ENCODE assay signal across 22 cellular contexts in the genomic region with DNA sequence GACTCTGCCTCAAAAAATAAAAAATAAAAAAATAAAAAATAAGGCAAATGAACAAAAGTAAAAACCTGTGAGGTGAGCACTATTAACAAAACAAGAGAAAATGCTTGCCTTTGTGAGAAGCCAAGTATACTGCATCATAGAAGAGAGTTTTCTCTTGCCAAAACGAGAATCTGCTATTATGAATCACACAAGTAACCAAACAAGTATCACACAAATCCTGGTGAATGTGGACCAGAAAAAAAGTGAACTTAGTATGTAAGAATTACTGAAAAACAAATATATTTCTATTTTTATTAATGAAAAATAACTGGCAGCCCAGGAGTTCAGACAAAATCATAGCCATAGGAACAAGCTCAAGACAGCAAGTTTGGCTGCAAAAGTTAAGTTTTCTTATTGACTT.
A peak's percentile ranks its signal among the peaks of the same experiment; 100 is the strongest.
DNase-seq lines count a peak whose midpoint lies in the region; ATAC-seq and TF ChIP-seq lines count a peak whose summit lies in the region.
"Had no signal": no experiment of that assay in that cellular context is flagged by ENCODE, and none has a peak within 500 bp of the region (broad histone marks: within the 10 kb centered on the region; RNA-seq: fewer than 3 reads in every experiment).

No MANE protein-coding gene starts in this region.

- peak overlapping the region; percentile 95 for H2BK5ac ChIP-seq in IMR-90 (ENCODE audit: low read depth, low read length, poor library complexity, severe bottlenecking)

- H3K79me1 ChIP-seq in IMR-90 (ENCODE audit: low read depth in 1 of 2, low read length in 2 of 2), result peaks cover 16 to 31% of the 10 kb centered on the region in 2 experiments

- peak overlapping the region; percentile 57; the same call in 1 of the 2 replicates for H3K23ac ChIP-seq in IMR-90 (ENCODE audit: low read depth, low read length)

- peak overlapping the region; percentile 69; the same call in 1 of the 2 replicates for H4K5ac ChIP-seq in IMR-90 (ENCODE audit: low read depth, low read length)

- 0 out of 2 replicates have a peak overlapping the region, but pooled peaks have one; percentile 50 for H4K91ac ChIP-seq in IMR-90 (ENCODE audit: insufficient read depth, low read depth, low read length)

- TF ChIP-seq CTCF in IMR-90 (conservative IDR thresholded peaks at IDR 0.05; ENCODE audit: low read depth, low read length) (no peak), mammary epithelial cell (conservative IDR thresholded peaks at IDR 0.05 in 1 of 2, IDR thresholded peaks at IDR 0.05 in 1 of 2; ENCODE audit: extremely low read depth in 1 of 2, insufficient read depth in 1 of 2, low read depth in 1 of 2, low read length in 2 of 2) (no peak), lower lobe of right lung (IDR thresholded peaks at IDR 0.05) (no peak), uterus (IDR thresholded peaks at IDR 0.05) (no peak), stomach (IDR thresholded peaks at IDR 0.05) (no peak)

- H3K9ac ChIP-seq in IMR-90 (ENCODE audit: low read depth, low read length) (no peak overlapping the region), mammary epithelial cell (ENCODE audit: insufficient read depth, low read length) (no peak overlapping the region)

- ATAC-seq in IMR-90 (ENCODE audit: low read depth), result no peak
- ATAC-seq in lower lobe of right lung, result no peak
- no peak for ATAC-seq in HG02623 (IDR thresholded peaks at IDR 0.05; ENCODE audit: unreplicated experiment)
- no peak for ATAC-seq in GM18873 (IDR thresholded peaks at IDR 0.05; ENCODE audit: low FRiP score, unreplicated experiment)
- ATAC-seq: HepG2; natural killer cell treated with Interleukin-12 subunit alpha and Interleukin-12 subunit beta and Interleukin-15 and Interleukin-18, amount 100 ng/mL, for 72 hours; WTC11 had no signal

- no TSS peak for BruUV-seq in IMR-90 (replicated peaks; lab: Mats Ljungman, UMichigan)
- BruUV-seq in mammary epithelial cell (replicated peaks; lab: Mats Ljungman, UMichigan), result no TSS peak

- peak overlapping the region; percentile 3 to 66; a peak in 3 of 4 replicates for H4K8ac ChIP-seq in IMR-90 (ENCODE audit: low read depth in 2 of 2, low read length in 2 of 2)

- POLR2A ChIA-PET in IMR-90 (lab: Charles Lee; ENCODE audit: unreplicated experiment), result no interaction called here

- WGBS in IMR-90 (ENCODE audit: extremely low coverage in 2 of 2, insufficient read length in 1 of 2), 2 experiments, result no CpG with 5 or more reads among the region's 1 CpG
- 8% methylated on average over 1 of the region's 1 CpG for WGBS in mammary epithelial cell (ENCODE audit: low coverage, missing lambda C conversion rate)
- WGBS in stomach, 5 donors, result 58 to 86% (median 67%) methylated on average over 1 of the region's 1 CpG

- H3K27me3 ChIP-seq in IMR-90 (ENCODE audit: control insufficient read depth, insufficient read depth, low read length) (no peaks in the 10 kb centered on the region), mammary epithelial cell (ENCODE audit: insufficient read depth, low read length) (no peaks in the 10 kb centered on the region), lower lobe of right lung (ENCODE audit: low read depth) (no peaks in the 10 kb centered on the region), uterus (no peaks in the 10 kb centered on the region), stomach (no peaks in the 10 kb centered on the region)
- H3K27me3 ChIP-seq: BE2C, suprapubic skin had no signal

- no peak for TF ChIP-seq POLR2A in IMR-90 (IDR thresholded peaks at IDR 0.05; ENCODE audit: low read depth, low read length)
- no peak for TF ChIP-seq POLR2A in uterus (IDR thresholded peaks at IDR 0.05)
- no peak for TF ChIP-seq POLR2A in stomach (IDR thresholded peaks at IDR 0.05)

- H3K18ac ChIP-seq in IMR-90 (ENCODE audit: low read depth, low read length), result peak overlapping the region; percentile 95

- no peak overlapping the region for H2AFZ ChIP-seq in IMR-90 (replicated peaks; ENCODE audit: low read length, poor library complexity)
- no peak overlapping the region for H2AFZ ChIP-seq in mammary epithelial cell (ENCODE audit: low read depth, low read length)

- peak; percentile 72 for DNase-seq in IMR-90
- DNase-seq in mammary epithelial cell, result peak; percentile 39
- DNase-seq in lower lobe of right lung, result no peak
- no peak for DNase-seq in uterus
- DNase-seq in stomach, result no peak
- DNase-seq: activated CD4-positive, alpha-beta memory T cell treated with anti-CD3 and anti-CD28 coated beads for 36 hours; activated naive CD4-positive, alpha-beta T cell; activated T-cell treated with anti-CD3 and anti-CD28 coated beads, Interleukin-2, amount 50 U/mL, for 1 hour; BE2C; Caco-2; kidney glomerular epithelial cell; NCI-H1436; NCI-H2171 treated with DMSO at 0.1 percent for 48 hours; NCI-H774; T-helper 2 cell had no signal

- no peak for TF ChIP-seq EP300 in stomach (IDR thresholded peaks at IDR 0.05)

- H2AK9ac ChIP-seq in IMR-90 (replicated peaks; ENCODE audit: low read depth, low read length, poor library complexity), result no peak overlapping the region

- peak overlapping the region; percentile 92 for H3K27ac ChIP-seq in IMR-90 (ENCODE audit: insufficient read depth, low read length)
- H3K27ac ChIP-seq in mammary epithelial cell (ENCODE audit: insufficient read depth, low read depth, low read length), result peak overlapping the region; percentile 98
- H3K27ac ChIP-seq in lower lobe of right lung, result peak overlapping the region; percentile 1
- peak overlapping the region; percentile 53 to 55 for H3K27ac ChIP-seq in uterus
- H3K27ac ChIP-seq in stomach, result peak overlapping the region in 1 of 5 donors; percentile 35
- H3K27ac ChIP-seq: suprapubic skin had no signal

- peak overlapping the region; percentile 84 for H2BK120ac ChIP-seq in IMR-90 (ENCODE audit: low read depth, low read length)

- peak overlapping the region; percentile 62; the same call in 1 of the 2 replicates for H3K4me2 ChIP-seq in IMR-90 (ENCODE audit: low read depth, low read length)
- peak overlapping the region; percentile 14 for H3K4me2 ChIP-seq in mammary epithelial cell (ENCODE audit: insufficient read depth, low read depth, low read length)

- H3K4ac ChIP-seq in IMR-90 (ENCODE audit: low read depth, low read length), result peak overlapping the region; percentile 66

- TF ChIP-seq RAD21 in IMR-90 (IDR thresholded peaks at IDR 0.05; ENCODE audit: low read length), result no peak

- H3K14ac ChIP-seq in IMR-90 (replicated peaks; ENCODE audit: low read depth, low read length), result no peak overlapping the region

- CTCF ChIA-PET in IMR-90 (lab: Yijun Ruan, JAX), result no interaction called here
- CTCF ChIA-PET in mammary epithelial cell (lab: Charles Lee; ENCODE audit: low non-redundant PET), result no interaction called here

- no peak overlapping the region for H3K4me3 ChIP-seq in IMR-90 (ENCODE audit: insufficient read depth, low read depth, low read length)
- no peak overlapping the region for H3K4me3 ChIP-seq in mammary epithelial cell (replicated peaks in 1 of 3; ENCODE audit: insufficient read depth in 1 of 3, low read depth in 2 of 3, low read length in 3 of 3)
- no peak overlapping the region for H3K4me3 ChIP-seq in lower lobe of right lung
- H3K4me3 ChIP-seq in uterus, result no peak overlapping the region
- H3K4me3 ChIP-seq in stomach, result no peak overlapping the region
- H3K4me3 ChIP-seq: coronary artery, suprapubic skin had no signal

- no peak overlapping the region for H2AK5ac ChIP-seq in IMR-90 (ENCODE audit: low read depth, low read length)

- H4K20me1 ChIP-seq in IMR-90 (ENCODE audit: insufficient read depth, low read length) (no peaks in the 10 kb centered on the region), mammary epithelial cell (ENCODE audit: insufficient read depth, low read length) (no peaks in the 10 kb centered on the region)

- H3K4me1 ChIP-seq in IMR-90 (ENCODE audit: control insufficient read depth, insufficient read depth, low read length), result peaks cover 19% of the 10 kb centered on the region
- H3K4me1 ChIP-seq in mammary epithelial cell (ENCODE audit: insufficient read depth, low read length), result peaks cover 76% of the 10 kb centered on the region
- H3K4me1 ChIP-seq in lower lobe of right lung, result no peaks in the 10 kb centered on the region
- H3K4me1 ChIP-seq in uterus, result peaks cover 0 to 8% of the 10 kb centered on the region in 2 donors
- H3K4me1 ChIP-seq in stomach, result peaks cover 0 to 33% (median 11%) of the 10 kb centered on the region in 4 donors
- H3K4me1 ChIP-seq: BE2C, Caco-2 had no signal

- peaks cover 33% of the 10 kb centered on the region for H3K79me2 ChIP-seq in mammary epithelial cell (ENCODE audit: insufficient read depth, low read length)

- H3K56ac ChIP-seq in IMR-90 (ENCODE audit: extremely low read depth, insufficient read depth, low read length), result no peak overlapping the region

- no peaks in the 10 kb centered on the region for H3K36me3 ChIP-seq in IMR-90 (ENCODE audit: control insufficient read depth, insufficient read depth, low read length)
- no peaks in the 10 kb centered on the region for H3K36me3 ChIP-seq in mammary epithelial cell (ENCODE audit: insufficient read depth, low read length)
- H3K36me3 ChIP-seq in lower lobe of right lung, result no peaks in the 10 kb centered on the region
- no peaks in the 10 kb centered on the region for H3K36me3 ChIP-seq in uterus
- H3K36me3 ChIP-seq in stomach, result no peaks in the 10 kb centered on the region
- H3K36me3 ChIP-seq: BE2C, suprapubic skin had no signal

- dilution Hi-C loops in IMR-90 (cut with HindIII; ENCODE audit: low sequenced_read_pairs, unreplicated experiment) (no loop called here), mammary epithelial cell (cut with HindIII; ENCODE audit: low sequenced_read_pairs) (no loop called here)

- in situ Hi-C loops in IMR-90 (cut with MboI; ENCODE audit: low sequenced_read_pairs) (loop anchor here (10.0 kb wide), 1 partner anchor 187 kb away; no protein-coding TSS in a partner anchor), mammary epithelial cell (cut with MboI; ENCODE audit: low sequenced_read_pairs in 2 of 2) (loop anchor here in 1 of 2 donors (10.0 kb wide), 1 partner anchor 303 kb away; no protein-coding TSS in a partner anchor)

- peaks cover 3% of the 10 kb centered on the region; the same call in 1 of the 2 replicates for H3K9me1 ChIP-seq in IMR-90 (ENCODE audit: insufficient read depth, low read length)

- no peaks in the 10 kb centered on the region for H3K9me3 ChIP-seq in IMR-90 (ENCODE audit: control insufficient read depth, insufficient read depth, low read length)
- H3K9me3 ChIP-seq in mammary epithelial cell (replicated peaks; ENCODE audit: insufficient read depth, low read length), result no peaks in the 10 kb centered on the region
- no peaks in the 10 kb centered on the region for H3K9me3 ChIP-seq in lower lobe of right lung
- H3K9me3 ChIP-seq in uterus, result no peaks in the 10 kb centered on the region
- no peaks in the 10 kb centered on the region for H3K9me3 ChIP-seq in stomach
- H3K9me3 ChIP-seq: BE2C, Caco-2, suprapubic skin had no signal

- intact Hi-C loops in IMR-90 (cut with micrococcal nuclease), result loop anchor here (2.0 to 10.0 kb wide), 4 partner anchors 169 to 613 kb away; no protein-coding TSS in a partner anchor
- intact Hi-C loops in mammary epithelial cell (cut with micrococcal nuclease), result loop anchor here (2.0 to 10.0 kb wide), 2 partner anchors 153 to 183 kb away; no protein-coding TSS in a partner anchor
- intact Hi-C loops in lower lobe of right lung (cut with DNase I), result no loop called here
- intact Hi-C loops in uterus (cut with DNase I; ENCODE audit: low total_unique reads), result no loop called here
- intact Hi-C loops in stomach (cut with DNase I; ENCODE audit: low total_unique reads), result no loop called here

- H2BK20ac ChIP-seq in IMR-90 (ENCODE audit: low read depth, low read length), result peak overlapping the region; percentile 55; the same call in 1 of the 2 replicates

- 0 out of 3 replicates have a peak overlapping the region, but pooled peaks have one; percentile 80 for H2BK15ac ChIP-seq in IMR-90 (ENCODE audit: low read depth, low read length)

Comparison
In these comparisons a context has a peak if more than half of its experiments do, and no peak if none do; other contexts are left out.
1. DNase-seq: peak in IMR-90 (single experiment) and mammary epithelial cell (single experiment); none in lower lobe of right lung (single experiment), uterus (0 of 2) and stomach (single experiment).
2. intact Hi-C loops: an anchor here in IMR-90 (2.0 to 10.0 kb wide) and mammary epithelial cell (2.0 to 10.0 kb wide); none called in lower lobe of right lung, uterus and stomach.